17 cellular contexts compared by ENCODE assay signal in the genomic region with DNA sequence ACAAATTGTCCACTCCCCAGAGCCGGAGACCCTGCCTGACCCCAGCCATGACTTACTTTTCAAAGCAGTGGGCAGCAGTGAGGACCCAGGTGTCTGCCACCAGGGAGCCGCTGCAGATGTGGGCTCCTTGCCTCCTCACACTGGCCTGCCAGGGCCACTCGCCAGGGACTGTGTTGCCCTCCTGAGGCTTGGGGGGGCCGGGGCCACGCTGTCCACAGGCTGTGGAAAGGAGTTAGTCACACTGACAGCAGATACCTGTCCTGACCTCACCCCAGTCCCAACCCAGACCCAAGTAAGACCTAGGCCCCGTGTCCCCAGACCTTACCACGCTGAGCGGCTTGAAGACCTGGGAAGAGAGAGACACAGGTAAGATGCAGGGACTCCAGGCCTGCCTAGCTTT. TPM values are rescaled to one million over a fixed set of nuclear protein-coding genes. Genes with fewer than 3 reads are reported as not detected.
A peak's percentile ranks its signal among the peaks of the same experiment; 100 is the strongest.
DNase-seq lines count a peak whose midpoint lies in the region; ATAC-seq, FAIRE-seq and TF ChIP-seq lines count a peak whose summit lies in the region.
"Had no signal": no experiment of that assay in that cellular context is flagged by ENCODE, and none has a peak within 500 bp of the region (broad histone marks: within the 10 kb centered on the region; RNA-seq: fewer than 3 reads in every experiment).

No MANE protein-coding gene starts in this region.

- no peak for TF ChIP-seq POLR2A in K562 (conservative IDR thresholded peaks at IDR 0.05)

- H3K9ac ChIP-seq in K562 (ENCODE audit: insufficient read depth in 1 of 2, low read depth in 2 of 2, low read length in 2 of 2): peak overlapping the region in 1 of 2 experiments; percentile 74; a peak in 2 of 4 replicates

- POLR2A ChIA-PET in K562 (lab: Yijun Ruan, JAX): interaction anchor here (0.5 to 1.2 kb wide), 8 partner anchors 8 to 356 kb away, joined by 3 to 5 read pairs (median 4); partner anchors contain the start of genes ZNF646 and ZNF668

- H3K79me2 ChIP-seq in K562 (ENCODE audit: control insufficient read depth, insufficient read depth, low read length) (peaks cover 3% of the 10 kb centered on the region), osteoblast (ENCODE audit: insufficient read depth, low read length) (peaks cover 48% of the 10 kb centered on the region)

- CTCF ChIA-PET in K562 (lab: Yijun Ruan, JAX; ENCODE audit: low intra/inter-chr PET ratio): no interaction called here

- no peak for TF ChIP-seq CTCF in K562 (IDR thresholded peaks at IDR 0.05 in 2 of 3, conservative IDR thresholded peaks at IDR 0.05 in 1 of 3; ENCODE audit: insufficient read depth in 2 of 3, low read depth in 1 of 3, low read length in 3 of 3)
- TF ChIP-seq CTCF in osteoblast (IDR thresholded peaks at IDR 0.05; ENCODE audit: extremely low read depth, low read depth, low read length): no peak

- in situ Hi-C loops in K562 (cut with MboI): no loop called here

- no TSS peak for BruUV-seq in K562 (replicated peaks; lab: Mats Ljungman, UMichigan)

- H4K20me1 ChIP-seq in K562 (replicated peaks; ENCODE audit: control insufficient read depth, insufficient read depth, low read length) (peaks cover 2% of the 10 kb centered on the region; the same call in 1 of the 2 replicates), osteoblast (ENCODE audit: insufficient read depth, low read length) (peaks cover 1% of the 10 kb centered on the region)

- no peak overlapping the region for H3K4me3 ChIP-seq in right cardiac atrium (ENCODE audit: low read length)
- no peak overlapping the region for H3K4me3 ChIP-seq in K562
- no peak overlapping the region for H3K4me3 ChIP-seq in osteoblast (ENCODE audit: insufficient read depth, low read length)
- H3K4me3 ChIP-seq: BLaER1 treated with 17β-estradiol and CSF1 and Interleukin-3, amounts not matched to agents 10 nM and 100 nM; GM12878; HAP-1 had no signal

- no peaks in the 10 kb centered on the region for H3K4me1 ChIP-seq in right cardiac atrium (ENCODE audit: control insufficient read depth, insufficient read depth, low read length)
- peaks cover 0 to 51% of the 10 kb centered on the region in 2 experiments; a peak in 3 of 5 replicates for H3K4me1 ChIP-seq in K562 (replicated peaks in 1 of 2; ENCODE audit: control insufficient read depth in 2 of 2, insufficient read depth in 2 of 2, low read length in 2 of 2)
- H3K4me1 ChIP-seq in osteoblast (ENCODE audit: insufficient read depth, low read length): peaks cover 15% of the 10 kb centered on the region
- H3K4me1 ChIP-seq: HAP-1 had no signal

- H3K36me3 ChIP-seq in K562 (ENCODE audit: control insufficient read depth, insufficient read depth, low read length): peaks cover 51% of the 10 kb centered on the region; the same call in 2 of the 3 replicates
- H3K36me3 ChIP-seq in osteoblast (ENCODE audit: insufficient read depth, low read length): peaks cover 30% of the 10 kb centered on the region

- H3K9me1 ChIP-seq in K562 (ENCODE audit: control insufficient read depth, insufficient read depth, low read length): no peaks in the 10 kb centered on the region

- WGBS in right cardiac atrium: 90% methylated on average over 8 of the region's 8 CpGs
- WGBS in K562 (ENCODE audit: insufficient coverage, low coverage, missing lambda C conversion rate): 85% methylated on average over 8 of the region's 8 CpGs

- no peak for ATAC-seq in right cardiac atrium
- no peak for ATAC-seq in left cardiac atrium
- ATAC-seq in K562: no peak
- ATAC-seq: GM12878 had no signal

- H3K9me3 ChIP-seq in right cardiac atrium (ENCODE audit: control insufficient read depth, low read length) (no peaks in the 10 kb centered on the region), K562 (replicated peaks; ENCODE audit: control insufficient read depth, insufficient read depth, low read depth, low read length) (no peaks in the 10 kb centered on the region), osteoblast (ENCODE audit: low read depth, low read length) (no peaks in the 10 kb centered on the region)
- H3K9me3 ChIP-seq: BLaER1 treated with 17β-estradiol and CSF1 and Interleukin-3, amounts not matched to agents 10 nM and 100 nM; HAP-1 had no signal

- TF ChIP-seq EP300 in K562 (IDR thresholded peaks at IDR 0.05; ENCODE audit: low read length): no peak

- H3K27me3 ChIP-seq in right cardiac atrium (ENCODE audit: control insufficient read depth, insufficient read depth): no peaks in the 10 kb centered on the region
- no peaks in the 10 kb centered on the region for H3K27me3 ChIP-seq in K562 (ENCODE audit: control insufficient read depth in 2 of 2, insufficient read depth in 2 of 2, low read length in 2 of 2)
- H3K27me3 ChIP-seq in osteoblast (ENCODE audit: insufficient read depth, low read length): no peaks in the 10 kb centered on the region
- H3K27me3 ChIP-seq: BLaER1 treated with 17β-estradiol and CSF1 and Interleukin-3, amounts not matched to agents 10 nM and 100 nM had no signal

- intact Hi-C loops in right cardiac atrium (cut with DNase I) (no loop called here), left cardiac atrium (cut with DNase I) (no loop called here), K562 (cut with micrococcal nuclease) (no loop called here)

- H3K27ac ChIP-seq in right cardiac atrium (ENCODE audit: low read length) (no peak overlapping the region), K562 (ENCODE audit: extremely low read depth, low read depth, low read length) (no peak overlapping the region), osteoblast (ENCODE audit: low read depth, low read length) (no peak overlapping the region)
- H3K27ac ChIP-seq: BLaER1 treated with 17β-estradiol and CSF1 and Interleukin-3, amounts not matched to agents 10 nM and 100 nM had no signal

- DNase-seq in right cardiac atrium: peak in 2 of 3 donors; percentile 33 to 50
- no peak for DNase-seq in left cardiac atrium
- DNase-seq in K562 (ENCODE audit: extremely low read depth in 1 of 4, low spot score in 3 of 4): no peak
- peak; percentile 74 for DNase-seq in osteoblast (ENCODE audit: insufficient read length, low spot score, missing footprints)
- no peak for DNase-seq in COR-L47 (lab: John Stamatoyannopoulos, UW)
- no peak for DNase-seq in cortex of kidney (lab: John Stamatoyannopoulos, UW)
- no peak for DNase-seq in activated naive CD4-positive, alpha-beta T cell treated with Interleukin-2 at 50 U/mL for 16 hours
- DNase-seq: ACHN; Calu3; CD4-positive, CD25-positive, alpha-beta regulatory T cell; DMS79 had no signal

- no peak overlapping the region for H2AFZ ChIP-seq in K562 (ENCODE audit: low read depth, low read length)
- no peak overlapping the region for H2AFZ ChIP-seq in osteoblast (ENCODE audit: low read length)

- no peak for FAIRE-seq in K562 (lab: Jason Lieb, UNC)
- FAIRE-seq: GM12878, GM18507, H1, HTR-8/SVneo had no signal

- H3K4me2 ChIP-seq in K562 (ENCODE audit: insufficient read depth, low read length) (no peak overlapping the region), osteoblast (ENCODE audit: insufficient read depth, low read length) (no peak overlapping the region)
- H3K4me2 ChIP-seq: BLaER1 treated with 17β-estradiol and CSF1 and Interleukin-3, amounts not matched to agents 10 nM and 100 nM had no signal

- no peak for TF ChIP-seq RAD21 in K562 (CRISPR knock-in tag; conservative IDR thresholded peaks at IDR 0.05 in 1 of 2, IDR thresholded peaks at IDR 0.05 in 1 of 2)

RNA-seq across cellular contexts. Expression of gene PRSS53, which starts 1.3 kb away (rescaled TPM):
- total RNA-seq in right cardiac atrium: 1 to 10 TPM in 2 of 4 donors, under 1 TPM in 2; 0.36 to 1.5 (median 0.88) TPM
- 0.79 TPM for polyA plus RNA-seq in right cardiac atrium
- total RNA-seq in left cardiac atrium: 1 to 10 TPM in 1 of 2 donors, under 1 TPM in 1; 0.71 to 1.1 TPM
- 11.2 and 29.6 TPM in 2 replicates for total RNA-seq in K562 (2011; cell fraction: chromatin; rRNA removed; ENCODE audit: low replicate concordance)
- 16.2 and 17.5 TPM in 2 replicates for total RNA-seq in K562 (2011; cell fraction: nucleolus; rRNA removed)
- total RNA-seq in K562 (2011; cell fraction: nucleoplasm; rRNA removed): 15.5 and 16.0 TPM in 2 replicates
- 0.78 and 1.1 TPM in 2 replicates for total RNA-seq in K562 (2014; rRNA removed)
- total RNA-seq in K562 (2014; rRNA removed; fragmentation: Illumina TruSeq; extraction: Trizol): 0.16 and 0.40 TPM in 2 replicates
- total RNA-seq in K562 (2015; rRNA removed; fragmentation: Illumina TruSeq; extraction: Trizol): 0.43 and 0.57 TPM in 2 replicates
- 0.85 and 1.3 TPM in 2 replicates for total RNA-seq in K562 (2021)
- 0.78 and 1.9 TPM in 2 replicates for polyA plus RNA-seq in K562 (2011; rRNA removed)
- 0.51 and 1.0 TPM in 2 replicates for polyA plus RNA-seq in K562 (2011; cell fraction: cytosol; rRNA removed)
- polyA plus RNA-seq in K562 (2011; cell fraction: nucleus; rRNA removed): 23.4 and 25.9 TPM in 2 replicates
- polyA plus RNA-seq in K562 (2012): 1.2 and 4.1 TPM in 2 replicates
- polyA plus RNA-seq in K562 (2014; fragmentation: Illumina TruSeq; extraction: Trizol): 0.45 and 0.69 TPM in 2 replicates
- not detected for polyA plus RNA-seq in K562 (2014; fragmentation: Nextera tagmentation; extraction: Ambion mirVana)
- polyA plus RNA-seq in K562 (2014; rRNA removed): 1.7 and 1.9 TPM in 2 replicates
- polyA minus RNA-seq in K562 (2011; rRNA and poly(A)+ RNA removed): 0.63 and 0.78 TPM in 2 replicates
- polyA minus RNA-seq in K562 (2011; cell fraction: cytosol; rRNA and poly(A)+ RNA removed): 0.27 and 0.29 TPM in 2 replicates
- 4.4 and 6.1 TPM in 2 replicates for polyA minus RNA-seq in K562 (2011; cell fraction: nucleus; rRNA and poly(A)+ RNA removed)
- 2.7 and 2.9 TPM in 2 replicates for total RNA-seq in osteoblast

RNA-seq across cellular contexts. Expression of gene VKORC1, which starts 7.1 kb away (rescaled TPM):
- 10 to 100 TPM; 40.8 to 56.0 (median 47.1) TPM for total RNA-seq in right cardiac atrium
- polyA plus RNA-seq in right cardiac atrium: 68.0 TPM
- total RNA-seq in left cardiac atrium: 10 to 100 TPM; 47.1 to 53.2 TPM
- 51.0 and 124 TPM in 2 replicates for total RNA-seq in K562 (2011; cell fraction: chromatin; rRNA removed; ENCODE audit: low replicate concordance)
- total RNA-seq in K562 (2011; cell fraction: nucleolus; rRNA removed): 125 and 158 TPM in 2 replicates
- 125 and 133 TPM in 2 replicates for total RNA-seq in K562 (2011; cell fraction: nucleoplasm; rRNA removed)
- total RNA-seq in K562 (2014; rRNA removed): 68.1 and 83.3 TPM in 2 replicates
- 28.8 and 32.1 TPM in 2 replicates for total RNA-seq in K562 (2014; rRNA removed; fragmentation: Illumina TruSeq; extraction: Trizol)
- 36.1 and 37.2 TPM in 2 replicates for total RNA-seq in K562 (2015; rRNA removed; fragmentation: Illumina TruSeq; extraction: Trizol)
- 62.1 and 66.1 TPM in 2 replicates for total RNA-seq in K562 (2021)
- 119 and 164 TPM in 2 replicates for polyA plus RNA-seq in K562 (2011; rRNA removed)
- polyA plus RNA-seq in K562 (2011; cell fraction: cytosol; rRNA removed): 399 and 484 TPM in 2 replicates
- 102 and 144 TPM in 2 replicates for polyA plus RNA-seq in K562 (2011; cell fraction: nucleus; rRNA removed)
- 97.9 and 107 TPM in 2 replicates for polyA plus RNA-seq in K562 (2012)
- polyA plus RNA-seq in K562 (2014; fragmentation: Illumina TruSeq; extraction: Trizol): 70.3 and 79.1 TPM in 2 replicates
- 10 to 100 TPM; 30.0 to 47.3 TPM for polyA plus RNA-seq in K562 (2014; fragmentation: Nextera tagmentation; extraction: Ambion mirVana)
- 112 and 121 TPM in 2 replicates for polyA plus RNA-seq in K562 (2014; rRNA removed)
- polyA minus RNA-seq in K562 (2011; rRNA and poly(A)+ RNA removed): 83.5 and 88.3 TPM in 2 replicates
- 42.0 and 44.3 TPM in 2 replicates for polyA minus RNA-seq in K562 (2011; cell fraction: cytosol; rRNA and poly(A)+ RNA removed)
- 18.0 and 29.5 TPM in 2 replicates for polyA minus RNA-seq in K562 (2011; cell fraction: nucleus; rRNA and poly(A)+ RNA removed)
- 132 and 147 TPM in 2 replicates for total RNA-seq in osteoblast

RNA-seq across cellular contexts. Expression of gene ZNF646, which starts 13.3 kb away (rescaled TPM):
- 10 to 100 TPM in 1 of 4 donors, 1 to 10 TPM in 3; 7.8 to 10.3 (median 9.3) TPM for total RNA-seq in right cardiac atrium
- polyA plus RNA-seq in right cardiac atrium: 6.4 TPM
- total RNA-seq in left cardiac atrium: 1 to 10 TPM; 7.6 to 8.2 TPM
- 12.6 and 34.4 TPM in 2 replicates for total RNA-seq in K562 (2011; cell fraction: chromatin; rRNA removed; ENCODE audit: low replicate concordance)
- 23.8 and 35.7 TPM in 2 replicates for total RNA-seq in K562 (2011; cell fraction: nucleolus; rRNA removed)
- 21.6 and 22.9 TPM in 2 replicates for total RNA-seq in K562 (2011; cell fraction: nucleoplasm; rRNA removed)
- total RNA-seq in K562 (2014; rRNA removed): 17.3 and 20.7 TPM in 2 replicates
- total RNA-seq in K562 (2014; rRNA removed; fragmentation: Illumina TruSeq; extraction: Trizol): 3.8 and 4.3 TPM in 2 replicates
- 10.6 and 10.7 TPM in 2 replicates for total RNA-seq in K562 (2015; rRNA removed; fragmentation: Illumina TruSeq; extraction: Trizol)
- total RNA-seq in K562 (2021): 16.1 and 20.6 TPM in 2 replicates
- polyA plus RNA-seq in K562 (2011; rRNA removed): 3.4 and 4.8 TPM in 2 replicates
- 4.3 and 7.8 TPM in 2 replicates for polyA plus RNA-seq in K562 (2011; cell fraction: cytosol; rRNA removed)
- polyA plus RNA-seq in K562 (2011; cell fraction: nucleus; rRNA removed): 11.0 and 21.5 TPM in 2 replicates
- 8.4 and 10.0 TPM in 2 replicates for polyA plus RNA-seq in K562 (2012)
- polyA plus RNA-seq in K562 (2014; fragmentation: Illumina TruSeq; extraction: Trizol): 8.0 and 11.1 TPM in 2 replicates
- under 1 TPM; 0.08 to 0.10 TPM for polyA plus RNA-seq in K562 (2014; fragmentation: Nextera tagmentation; extraction: Ambion mirVana)
- polyA plus RNA-seq in K562 (2014; rRNA removed): 9.9 and 10.4 TPM in 2 replicates
- 5.2 and 7.5 TPM in 2 replicates for polyA minus RNA-seq in K562 (2011; rRNA and poly(A)+ RNA removed)
- 8.0 and 10.5 TPM in 2 replicates for polyA minus RNA-seq in K562 (2011; cell fraction: cytosol; rRNA and poly(A)+ RNA removed)
- polyA minus RNA-seq in K562 (2011; cell fraction: nucleus; rRNA and poly(A)+ RNA removed): 24.8 and 25.0 TPM in 2 replicates
- total RNA-seq in osteoblast: 15.6 and 18.5 TPM in 2 replicates

RNA-seq across cellular contexts. Expression of gene ZNF668, which starts 13.4 kb away (rescaled TPM):
- total RNA-seq in right cardiac atrium: 1 to 10 TPM; 4.6 to 6.6 (median 4.9) TPM
- polyA plus RNA-seq in right cardiac atrium: 5.7 TPM
- 1 to 10 TPM; 5.5 to 6.6 TPM for total RNA-seq in left cardiac atrium
- total RNA-seq in K562 (2011; cell fraction: chromatin; rRNA removed; ENCODE audit: low replicate concordance): 5.0 and 15.9 TPM in 2 replicates
- 15.7 and 17.7 TPM in 2 replicates for total RNA-seq in K562 (2011; cell fraction: nucleolus; rRNA removed)
- total RNA-seq in K562 (2011; cell fraction: nucleoplasm; rRNA removed): 7.7 and 10.0 TPM in 2 replicates
- total RNA-seq in K562 (2014; rRNA removed): 8.1 and 11.4 TPM in 2 replicates
- total RNA-seq in K562 (2014; rRNA removed; fragmentation: Illumina TruSeq; extraction: Trizol): 0.83 and 1.6 TPM in 2 replicates
- 4.4 and 5.2 TPM in 2 replicates for total RNA-seq in K562 (2015; rRNA removed; fragmentation: Illumina TruSeq; extraction: Trizol)
- total RNA-seq in K562 (2021): 13.5 and 15.3 TPM in 2 replicates
- 3.0 and 4.7 TPM in 2 replicates for polyA plus RNA-seq in K562 (2011; rRNA removed)
- 5.7 and 17.3 TPM in 2 replicates for polyA plus RNA-seq in K562 (2011; cell fraction: cytosol; rRNA removed)
- polyA plus RNA-seq in K562 (2011; cell fraction: nucleus; rRNA removed): 5.7 and 10.3 TPM in 2 replicates
- polyA plus RNA-seq in K562 (2012): 6.9 and 8.6 TPM in 2 replicates
- polyA plus RNA-seq in K562 (2014; fragmentation: Illumina TruSeq; extraction: Trizol): 3.1 and 3.3 TPM in 2 replicates
- under 1 TPM in 1 of 2 experiments, not detected in 1; 0.04 TPM for polyA plus RNA-seq in K562 (2014; fragmentation: Nextera tagmentation; extraction: Ambion mirVana)
- 7.9 and 10.1 TPM in 2 replicates for polyA plus RNA-seq in K562 (2014; rRNA removed)
- 2.5 and 3.0 TPM in 2 replicates for polyA minus RNA-seq in K562 (2011; rRNA and poly(A)+ RNA removed)
- polyA minus RNA-seq in K562 (2011; cell fraction: cytosol; rRNA and poly(A)+ RNA removed): 6.7 and 10.6 TPM in 2 replicates
- polyA minus RNA-seq in K562 (2011; cell fraction: nucleus; rRNA and poly(A)+ RNA removed): 4.4 and 4.7 TPM in 2 replicates
- total RNA-seq in osteoblast: 14.4 and 14.5 TPM in 2 replicates

RNA-seq across cellular contexts. Expression of gene BCKDK, which starts 20.7 kb away (rescaled TPM):
- 10 to 100 TPM; 43.8 to 50.8 (median 48.3) TPM for total RNA-seq in right cardiac atrium
- 42.2 TPM for polyA plus RNA-seq in right cardiac atrium
- 10 to 100 TPM; 43.4 to 46.4 TPM for total RNA-seq in left cardiac atrium
- total RNA-seq in K562 (2011; cell fraction: chromatin; rRNA removed; ENCODE audit: low replicate concordance): 17.8 and 57.4 TPM in 2 replicates
- total RNA-seq in K562 (2011; cell fraction: nucleolus; rRNA removed): 36.7 and 44.2 TPM in 2 replicates
- 21.8 and 24.5 TPM in 2 replicates for total RNA-seq in K562 (2011; cell fraction: nucleoplasm; rRNA removed)
- total RNA-seq in K562 (2014; rRNA removed): 29.1 and 36.4 TPM in 2 replicates
- 6.0 and 9.0 TPM in 2 replicates for total RNA-seq in K562 (2014; rRNA removed; fragmentation: Illumina TruSeq; extraction: Trizol)
- 10.8 and 11.7 TPM in 2 replicates for total RNA-seq in K562 (2015; rRNA removed; fragmentation: Illumina TruSeq; extraction: Trizol)
- total RNA-seq in K562 (2021): 33.1 and 34.8 TPM in 2 replicates
- polyA plus RNA-seq in K562 (2011; rRNA removed): 13.1 and 23.5 TPM in 2 replicates
- polyA plus RNA-seq in K562 (2011; cell fraction: cytosol; rRNA removed): 16.2 and 36.5 TPM in 2 replicates
- 62.9 and 85.4 TPM in 2 replicates for polyA plus RNA-seq in K562 (2011; cell fraction: nucleus; rRNA removed)
- polyA plus RNA-seq in K562 (2012): 24.6 and 34.3 TPM in 2 replicates
- 22.4 and 29.2 TPM in 2 replicates for polyA plus RNA-seq in K562 (2014; fragmentation: Illumina TruSeq; extraction: Trizol)
- 1 to 10 TPM in 1 of 2 experiments, under 1 TPM in 1; 0.58 to 1.5 TPM for polyA plus RNA-seq in K562 (2014; fragmentation: Nextera tagmentation; extraction: Ambion mirVana)
- 25.1 and 27.1 TPM in 2 replicates for polyA plus RNA-seq in K562 (2014; rRNA removed)
- 9.3 and 10.0 TPM in 2 replicates for polyA minus RNA-seq in K562 (2011; rRNA and poly(A)+ RNA removed)
- 16.1 and 18.6 TPM in 2 replicates for polyA minus RNA-seq in K562 (2011; cell fraction: cytosol; rRNA and poly(A)+ RNA removed)
- 29.1 and 36.5 TPM in 2 replicates for polyA minus RNA-seq in K562 (2011; cell fraction: nucleus; rRNA and poly(A)+ RNA removed)
- 25.9 and 30.0 TPM in 2 replicates for total RNA-seq in osteoblast

Comparison
In these comparisons a context has a peak if more than half of its experiments do, and no peak if none do; other contexts are left out.
1. DNase-seq: peak in right cardiac atrium (2 of 3) and osteoblast (single experiment); none in left cardiac atrium (single experiment), K562 (0 of 4), COR-L47 (single experiment), cortex of kidney (single experiment) and activated naive CD4-positive, alpha-beta T cell treated with Interleukin-2 at 50 U/mL for 16 hours (single experiment).